In genomic region chr2:201680743-201681142, GRCh38 we compare ENCODE assay signal across 11 cellular contexts. TPM values are rescaled to one million over a fixed set of nuclear protein-coding genes. Genes with fewer than 3 reads are reported as not detected.
DNase-seq lines count a peak whose midpoint lies in the region; ATAC-seq and TF ChIP-seq lines count a peak whose summit lies in the region.
"Had no signal": no experiment of that assay in that cellular context is flagged by ENCODE, and none has a peak within 500 bp of the region (broad histone marks: within the 10 kb centered on the region; RNA-seq: fewer than 3 reads in every experiment).

No MANE protein-coding gene starts in this region.

- no peaks in the 10 kb centered on the region for H3K27me3 ChIP-seq in neural progenitor cell

- H3K4me1 ChIP-seq in neural progenitor cell: peaks cover 14% of the 10 kb centered on the region
- H3K4me1 ChIP-seq: parathyroid adenoma had no signal

- H3K27ac ChIP-seq in neural progenitor cell: no peak overlapping the region
- H3K27ac ChIP-seq: parathyroid adenoma had no signal

- peaks cover 4% of the 10 kb centered on the region for H3K27me3 Mint-ChIP-seq in neural progenitor cell (ENCODE audit: insufficient read depth, low read depth)

- no peaks in the 10 kb centered on the region for H4K20me1 ChIP-seq in neural progenitor cell (ENCODE audit: low read depth)

- H3K4me2 ChIP-seq in neural progenitor cell: no peak overlapping the region

- H3K4me3 Mint-ChIP-seq in neural progenitor cell: no peak overlapping the region

- in situ Hi-C loops in astrocyte of the spinal cord (cut with HindIII; ENCODE audit: low sequenced_read_pairs): no loop called here

- H3K36me3 Mint-ChIP-seq in neural progenitor cell: no peaks in the 10 kb centered on the region

- no peaks in the 10 kb centered on the region for H3K36me3 ChIP-seq in neural progenitor cell

- H2AFZ ChIP-seq in neural progenitor cell (replicated peaks): no peak overlapping the region
- H2AFZ ChIP-seq: parathyroid adenoma had no signal

- DNase-seq in activated CD4-positive, alpha-beta T cell treated with anti-CD3 and anti-CD28 coated beads for 48 hours: peak; percentile 29
- DNase-seq in activated CD4-positive, alpha-beta T cell treated with anti-CD3 and anti-CD28 coated beads for 4 hours: no peak
- DNase-seq in HuH-7 (ENCODE audit: low spot score) (peak; percentile 69), astrocyte of the spinal cord (ENCODE audit: low read depth, low spot score) (no peak), neural progenitor cell (ENCODE audit: low spot score) (peak; percentile 61), MV-4-11 (lab: John Stamatoyannopoulos, UW) (no peak)
- DNase-seq: DMS79, T-helper 9 cell had no signal

- H3K9me3 ChIP-seq in neural progenitor cell (ENCODE audit: low read depth): no peaks in the 10 kb centered on the region

- no peaks in the 10 kb centered on the region for H3K9me3 Mint-ChIP-seq in neural progenitor cell

- no peak for ATAC-seq in HG03442 (IDR thresholded peaks at IDR 0.05; ENCODE audit: unreplicated experiment)
- no peak for ATAC-seq in GM21717 (IDR thresholded peaks at IDR 0.05; ENCODE audit: unreplicated experiment)

- H3K4me3 ChIP-seq in astrocyte of the spinal cord (ENCODE audit: low read depth, low read length) (no peak overlapping the region), neural progenitor cell (no peak overlapping the region)

- H3K79me2 ChIP-seq in neural progenitor cell (ENCODE audit: low read depth): no peaks in the 10 kb centered on the region
- H3K79me2 ChIP-seq: parathyroid adenoma had no signal

- TF ChIP-seq CTCF in astrocyte of the spinal cord (IDR thresholded peaks at IDR 0.05; ENCODE audit: low read depth, low read length): peak; percentile 51
- TF ChIP-seq CTCF in neural progenitor cell (IDR thresholded peaks at IDR 0.05): peak; percentile 69

- peaks cover 13% of the 10 kb centered on the region for H3K4me1 Mint-ChIP-seq in neural progenitor cell

- no peak overlapping the region for H3K9ac ChIP-seq in neural progenitor cell
- H3K9ac ChIP-seq: parathyroid adenoma had no signal

- no peak overlapping the region for H3K27ac Mint-ChIP-seq in neural progenitor cell

- H3F3A ChIP-seq in neural progenitor cell (ENCODE audit: low read depth): peaks cover 5% of the 10 kb centered on the region

RNA-seq across cellular contexts. Expression of gene MPP4, which starts 17.7 kb away (rescaled TPM):
- not detected in 2 replicates for total RNA-seq in neural progenitor cell (ENCODE audit: low replicate concordance)

RNA-seq across cellular contexts. Expression of gene TMEM237, which starts 37.4 kb away (rescaled TPM):
- total RNA-seq in neural progenitor cell (ENCODE audit: low replicate concordance): 58.0 and 82.9 TPM in 2 replicates

Comparison
In these comparisons a context has a peak if more than half of its experiments do, and no peak if none do; other contexts are left out.
1. DNase-seq: peak in activated CD4-positive, alpha-beta T cell treated with anti-CD3 and anti-CD28 coated beads for 48 hours (single experiment), HuH-7 (single experiment) and neural progenitor cell (single experiment); none in activated CD4-positive, alpha-beta T cell treated with anti-CD3 and anti-CD28 coated beads for 4 hours (0 of 2), astrocyte of the spinal cord (single experiment) and MV-4-11 (single experiment).